Comparison of ENCODE assay signal across 15 cellular contexts in the genomic region with DNA sequence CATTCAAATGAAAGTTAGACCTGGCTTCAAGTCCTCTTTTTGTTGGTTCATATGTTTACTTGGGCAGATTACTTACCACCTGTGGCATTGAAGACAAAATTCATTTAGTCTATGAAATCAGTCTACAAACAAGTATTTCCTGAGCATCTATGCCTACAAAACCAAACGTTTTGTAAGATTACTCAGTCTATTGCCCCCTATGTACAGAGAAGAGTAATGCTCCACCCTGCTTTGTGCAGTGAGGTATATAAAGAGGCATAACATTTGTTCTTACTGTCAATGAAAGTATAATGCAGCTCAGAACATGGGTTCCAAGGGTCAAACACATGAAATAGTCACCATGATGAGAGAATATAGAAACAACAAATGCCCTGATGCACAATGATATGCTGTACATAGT.
"Had no signal": no experiment of that assay in that cellular context is flagged by ENCODE, and none has a peak within 500 bp of the region (broad histone marks: within the 10 kb centered on the region; RNA-seq: fewer than 3 reads in every experiment).

No MANE protein-coding gene starts in this region.

- H3K4me3 Mint-ChIP-seq: activated CD8-positive, alpha-beta T cell treated with anti-CD3 and anti-CD28 coated beads for 36 hours; nephron had no signal

- H3K27me3 ChIP-seq: esophagus squamous epithelium, thyroid gland, vagina had no signal

- H3K27ac ChIP-seq: dorsolateral prefrontal cortex, esophagus squamous epithelium, thyroid gland, vagina, WERI-Rb-1 had no signal

- H3K4me1 ChIP-seq: esophagus squamous epithelium, thyroid gland, vagina had no signal

- H3K4me3 ChIP-seq: dorsolateral prefrontal cortex, esophagus squamous epithelium, thyroid gland, vagina had no signal

- H3K9me3 Mint-ChIP-seq: activated CD8-positive, alpha-beta T cell treated with anti-CD3 and anti-CD28 coated beads for 36 hours; nephron had no signal

- ATAC-seq: activated CD8-positive, alpha-beta T cell treated with anti-CD3 and anti-CD28 coated beads for 36 hours had no signal

- FAIRE-seq: bronchial epithelial cell, endometrium had no signal

- H3K36me3 ChIP-seq: esophagus squamous epithelium, thyroid gland, vagina, WERI-Rb-1 had no signal

- DNase-seq: activated CD4-positive, alpha-beta T cell treated with anti-CD3 and anti-CD28 coated beads for 4 hours; activated CD8-positive, alpha-beta memory T cell treated with anti-CD3 and anti-CD28 coated beads, Interleukin-2, amount 50 U/mL, for 4 hours; activated CD8-positive, alpha-beta T cell treated with anti-CD3 and anti-CD28 coated beads for 36 hours; activated naive CD4-positive, alpha-beta T cell; aorta; dorsolateral prefrontal cortex; esophagus squamous epithelium; foreskin fibroblast; stimulated activated CD4-positive, alpha-beta T cell treated with anti-CD3 and anti-CD28 coated beads, Interleukin-4, amount 100 ng/mL, for 4 hours; thyroid gland; WERI-Rb-1 had no signal

- H3K27ac Mint-ChIP-seq: activated CD8-positive, alpha-beta T cell treated with anti-CD3 and anti-CD28 coated beads for 36 hours; nephron had no signal

- H3K9me3 ChIP-seq: esophagus squamous epithelium, thyroid gland, vagina had no signal

- H3K4me1 Mint-ChIP-seq: nephron had no signal
